Comparison of ENCODE assay signal across 8 cellular contexts in genomic region chr16:22007159-22007508, GRCh38. TPM values are rescaled to one million over a fixed set of nuclear protein-coding genes. Genes with fewer than 3 reads are reported as not detected.
DNase-seq lines count a peak whose midpoint lies in the region; ATAC-seq and TF ChIP-seq lines count a peak whose summit lies in the region.

No MANE protein-coding gene starts in this region.

- H3K27me3 ChIP-seq in heart left ventricle = no peaks in the 10 kb centered on the region
- H3K27me3 ChIP-seq in uterus = no peaks in the 10 kb centered on the region

- H3K9me3 ChIP-seq in heart left ventricle = no peaks in the 10 kb centered on the region
- no peaks in the 10 kb centered on the region for H3K9me3 ChIP-seq in uterus

- H3K27ac Mint-ChIP-seq in memory B cell = peak overlapping the region; percentile 43

- H3K4me3 ChIP-seq in heart left ventricle (peak overlapping the region; percentile 52 to 100 (median 92)), astrocyte of the spinal cord (ENCODE audit: low read depth, low read length) (peak overlapping the region; percentile 85), uterus (peak overlapping the region; percentile 97 to 99)

- no peaks in the 10 kb centered on the region for H3K36me3 Mint-ChIP-seq in memory B cell

- H3K27me3 Mint-ChIP-seq in memory B cell = no peaks in the 10 kb centered on the region

- WGBS in heart left ventricle, 4 donors = 9 to 13% (median 12%) methylated on average over 8 of the region's 8 CpGs

- H3K4me1 ChIP-seq in heart left ventricle (peaks cover 0 to 40% (median 25%) of the 10 kb centered on the region in 12 donors), uterus (peaks cover 0 to 8% of the 10 kb centered on the region in 2 donors)

- no peak for TF ChIP-seq POLR2A in heart left ventricle (IDR thresholded peaks at IDR 0.05)
- TF ChIP-seq POLR2A in uterus (IDR thresholded peaks at IDR 0.05) = no peak

- TF ChIP-seq CTCF in heart left ventricle (IDR thresholded peaks at IDR 0.05) = no peak
- TF ChIP-seq CTCF in astrocyte of the spinal cord (IDR thresholded peaks at IDR 0.05; ENCODE audit: low read depth, low read length) = no peak
- TF ChIP-seq CTCF in uterus (IDR thresholded peaks at IDR 0.05) = no peak

- H3K4me1 Mint-ChIP-seq in memory B cell = peaks cover 23% of the 10 kb centered on the region

- H3K36me3 ChIP-seq in heart left ventricle = no peaks in the 10 kb centered on the region
- H3K36me3 ChIP-seq in uterus = no peaks in the 10 kb centered on the region

- intact Hi-C loops in heart left ventricle (cut with DNase I) (loop anchor here in 5 of 10 donors (10.0 kb wide), 2 partner anchors 288 to 298 kb away; partner anchors contain the start of gene POLR3E (in 4 of the 5)), Right ventricle myocardium inferior (cut with DNase I) (loop anchor here (5.0 kb wide), 1 partner anchor 290 kb away; the partner anchor contains the start of gene POLR3E), uterus (cut with DNase I; ENCODE audit: low total_unique reads) (no loop called here)

- H3K9me3 Mint-ChIP-seq in memory B cell = no peaks in the 10 kb centered on the region

- DNase-seq in heart left ventricle (no peak), Right ventricle myocardium inferior (ENCODE audit: missing footprints) (no peak), astrocyte of the spinal cord (ENCODE audit: low read depth, low spot score) (no peak), memory B cell (ENCODE audit: low spot score in 2 of 2) (no peak), uterus (no peak), NCI-H1105 (lab: John Stamatoyannopoulos, UW) (no peak)
- DNase-seq in stimulated activated naive CD4-positive, alpha-beta T cell treated with Interleukin-2 at 50 U/mL for 16 hours (lab: John Stamatoyannopoulos, UW) = no peak

- peak overlapping the region in 11 of 12 donors; percentile 78 to 97 (median 93) for H3K27ac ChIP-seq in heart left ventricle
- peak overlapping the region; percentile 88 to 90 for H3K27ac ChIP-seq in uterus

- in situ Hi-C loops in astrocyte of the spinal cord (cut with HindIII; ENCODE audit: low sequenced_read_pairs) = no loop called here

- peak overlapping the region; percentile 83 for H3K4me3 Mint-ChIP-seq in memory B cell

- ATAC-seq in heart left ventricle (no peak), Right ventricle myocardium inferior (no peak), memory B cell (ENCODE audit: low read depth) (no peak), HG03097 (IDR thresholded peaks at IDR 0.05; ENCODE audit: low FRiP score, unreplicated experiment) (no peak)

RNA-seq across cellular contexts. Expression of gene MOSMO, which starts 0.8 kb away (rescaled TPM):
- total RNA-seq in heart left ventricle (10 to 100 TPM in 6 of 9 donors, 1 to 10 TPM in 3; 8.7 to 15.0 (median 11.7) TPM), Right ventricle myocardium inferior (9.9 TPM), uterus (10 to 100 TPM; 17.9 to 39.5 (median 30.3) TPM)
- 10 to 100 TPM in 1 of 2 donors, 1 to 10 TPM in 1; 8.8 to 12.4 TPM for polyA plus RNA-seq in heart left ventricle

RNA-seq across cellular contexts. Expression of gene PDZD9, which starts 6.2 kb away (rescaled TPM):
- total RNA-seq in heart left ventricle = not detected
- polyA plus RNA-seq in heart left ventricle = not detected
- total RNA-seq in Right ventricle myocardium inferior = not detected
- total RNA-seq in uterus = not detected

RNA-seq across cellular contexts. Expression of gene UQCRC2, which starts 54.0 kb away (rescaled TPM):
- 1,000 to 10,000 TPM in 2 of 9 donors, 100 to 1,000 TPM in 7; 458 to 1,082 (median 779) TPM for total RNA-seq in heart left ventricle
- 100 to 1,000 TPM; 153 to 377 TPM for polyA plus RNA-seq in heart left ventricle
- 906 TPM for total RNA-seq in Right ventricle myocardium inferior
- total RNA-seq in uterus = 100 to 1,000 TPM in 2 of 4 donors, 10 to 100 TPM in 2; 66.8 to 230 (median 152) TPM
